ENCODE assay signal across 16 cellular contexts in the genomic region with DNA sequence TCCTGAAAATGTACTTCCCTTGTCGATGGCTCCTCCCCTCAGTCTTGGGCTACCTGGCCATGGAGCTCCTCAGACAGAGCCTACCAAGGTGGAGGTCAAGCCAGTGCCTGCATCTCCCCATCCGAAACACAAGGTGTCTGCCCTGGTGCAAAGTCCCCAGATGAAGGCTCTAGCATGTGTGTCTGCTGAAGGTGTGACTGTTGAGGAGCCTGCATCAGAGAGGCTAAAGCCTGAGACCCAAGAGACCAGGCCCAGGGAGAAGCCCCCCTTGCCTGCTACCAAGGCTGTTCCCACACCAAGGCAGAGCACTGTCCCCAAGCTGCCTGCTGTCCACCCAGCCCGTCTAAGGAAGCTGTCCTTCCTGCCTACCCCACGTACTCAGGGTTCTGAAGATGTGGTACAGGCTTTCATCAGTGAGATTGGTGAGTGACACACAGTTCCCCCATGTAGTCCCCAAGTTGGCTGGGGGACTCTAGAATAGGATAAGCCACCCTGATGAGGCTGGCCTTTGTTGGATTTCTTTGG. TPM values are rescaled to one million over a fixed set of nuclear protein-coding genes. Genes with fewer than 3 reads are reported as not detected.
DNase-seq lines count a peak whose midpoint lies in the region; ATAC-seq and TF ChIP-seq lines count a peak whose summit lies in the region.
"Had no signal": no experiment of that assay in that cellular context is flagged by ENCODE, and none has a peak within 500 bp of the region (broad histone marks: within the 10 kb centered on the region; RNA-seq: fewer than 3 reads in every experiment).

No MANE protein-coding gene starts in this region.

- intact Hi-C loops in MCF 10A (cut with micrococcal nuclease) = no loop called here

- H3K4me3 ChIP-seq in H7 (ENCODE audit: insufficient read depth, low read depth, low read length) = no peak overlapping the region
- H3K4me3 ChIP-seq: A549 had no signal

- ATAC-seq in activated naive CD4-positive, alpha-beta T cell treated with anti-CD3 and anti-CD28 coated beads, Interleukin-2, amount 50 U/mL, for 72 hours = peak in 1 of 2 donors; percentile 6
- ATAC-seq in activated T-helper 17 cell treated with anti-CD3 and anti-CD28 coated beads, Interleukin-2, amount 50 U/mL, for 72 hours (replicated peaks) = no peak
- no peak for ATAC-seq in stimulated activated naive B cell treated with anti-CD40 and anti-IgM and Interleukin-4, amounts not matched to agents 10 μg/mL and 1 μg/mL and 100 μg/mL, for 72 hours (replicated peaks)
- no peak for ATAC-seq in HG02759 (IDR thresholded peaks at IDR 0.05; ENCODE audit: unreplicated experiment)
- ATAC-seq: A549 had no signal

- DNase-seq in activated naive CD4-positive, alpha-beta T cell treated with anti-CD3 and anti-CD28 coated beads, Interleukin-2, amount 50 U/mL, for 72 hours (ENCODE audit: low spot score in 2 of 2) = no peak
- no peak for DNase-seq in activated naive CD4-positive, alpha-beta T cell treated with Interleukin-2 at 50 U/mL for 16 hours
- DNase-seq in H7 = peak; percentile 18
- DNase-seq in stimulated activated naive B cell treated with anti-CD40 and anti-IgM and Interleukin-4, amounts not matched to agents 10 μg/mL and 1 μg/mL and 100 μg/mL, for 72 hours = no peak
- no peak for DNase-seq in amniotic stem cell (lab: John Stamatoyannopoulos, UW)
- DNase-seq in MCF 10A (ENCODE audit: unreplicated experiment) = no peak
- DNase-seq: CD4-positive, alpha-beta T cell; NCI-H1048; NCI-H1436 treated with DMSO at 0.1 percent for 48 hours; NCI-H2029; NCI-H345; NCI-H524 treated with DMSO at 0.1 percent for 48 hours; RPMI8226 had no signal

- no peak overlapping the region for H3K4me3 Mint-ChIP-seq in activated T-helper 17 cell treated with anti-CD3 and anti-CD28 coated beads, Interleukin-2, amount 50 U/mL, for 72 hours
- no peak overlapping the region for H3K4me3 Mint-ChIP-seq in stimulated activated naive B cell treated with anti-CD40 and anti-IgM and Interleukin-4, amounts not matched to agents 10 μg/mL and 1 μg/mL and 100 μg/mL, for 72 hours
- no peak overlapping the region for H3K4me3 Mint-ChIP-seq in MCF 10A (ENCODE audit: unreplicated experiment)
- H3K4me3 Mint-ChIP-seq: CD4-positive, alpha-beta T cell had no signal

- no peak for TF ChIP-seq CTCF in MCF 10A (IDR thresholded peaks at IDR 0.05; ENCODE audit: unreplicated experiment)

- H3K27ac Mint-ChIP-seq in activated naive CD4-positive, alpha-beta T cell treated with anti-CD3 and anti-CD28 coated beads, Interleukin-2, amount 50 U/mL, for 72 hours = peak overlapping the region; percentile 14 to 82
- peak overlapping the region; percentile 65 for H3K27ac Mint-ChIP-seq in activated T-helper 17 cell treated with anti-CD3 and anti-CD28 coated beads, Interleukin-2, amount 50 U/mL, for 72 hours
- peak overlapping the region; percentile 62 for H3K27ac Mint-ChIP-seq in stimulated activated naive B cell treated with anti-CD40 and anti-IgM and Interleukin-4, amounts not matched to agents 10 μg/mL and 1 μg/mL and 100 μg/mL, for 72 hours
- no peak overlapping the region for H3K27ac Mint-ChIP-seq in MCF 10A (ENCODE audit: low read depth, unreplicated experiment)
- H3K27ac Mint-ChIP-seq: CD4-positive, alpha-beta T cell had no signal

- peaks cover 71% of the 10 kb centered on the region for H3K36me3 ChIP-seq in H7 (replicated peaks; ENCODE audit: control insufficient read depth, insufficient read depth, low read length)

- H3K9me3 Mint-ChIP-seq in activated naive CD4-positive, alpha-beta T cell treated with anti-CD3 and anti-CD28 coated beads, Interleukin-2, amount 50 U/mL, for 72 hours = no peaks in the 10 kb centered on the region
- no peaks in the 10 kb centered on the region for H3K9me3 Mint-ChIP-seq in activated T-helper 17 cell treated with anti-CD3 and anti-CD28 coated beads, Interleukin-2, amount 50 U/mL, for 72 hours
- H3K9me3 Mint-ChIP-seq in stimulated activated naive B cell treated with anti-CD40 and anti-IgM and Interleukin-4, amounts not matched to agents 10 μg/mL and 1 μg/mL and 100 μg/mL, for 72 hours = no peaks in the 10 kb centered on the region
- no peaks in the 10 kb centered on the region for H3K9me3 Mint-ChIP-seq in MCF 10A (ENCODE audit: unreplicated experiment)
- H3K9me3 Mint-ChIP-seq: CD4-positive, alpha-beta T cell had no signal

- no peaks in the 10 kb centered on the region for H3K27me3 ChIP-seq in H7 (ENCODE audit: control insufficient read depth, insufficient read depth, low read length)

- H3K36me3 Mint-ChIP-seq in activated naive CD4-positive, alpha-beta T cell treated with anti-CD3 and anti-CD28 coated beads, Interleukin-2, amount 50 U/mL, for 72 hours = peaks cover 22 to 34% of the 10 kb centered on the region in 2 donors
- peaks cover 98% of the 10 kb centered on the region for H3K36me3 Mint-ChIP-seq in activated T-helper 17 cell treated with anti-CD3 and anti-CD28 coated beads, Interleukin-2, amount 50 U/mL, for 72 hours (ENCODE audit: low read depth)
- H3K36me3 Mint-ChIP-seq in stimulated activated naive B cell treated with anti-CD40 and anti-IgM and Interleukin-4, amounts not matched to agents 10 μg/mL and 1 μg/mL and 100 μg/mL, for 72 hours = peaks cover 58 to 73% of the 10 kb centered on the region in 2 donors
- H3K36me3 Mint-ChIP-seq in MCF 10A (ENCODE audit: insufficient read depth, unreplicated experiment) = peaks cover 75% of the 10 kb centered on the region

- no TSS peak for BruUV-seq in MCF 10A (replicated peaks; lab: Mats Ljungman, UMichigan)

- no peaks in the 10 kb centered on the region for H3K27me3 Mint-ChIP-seq in activated T-helper 17 cell treated with anti-CD3 and anti-CD28 coated beads, Interleukin-2, amount 50 U/mL, for 72 hours
- H3K27me3 Mint-ChIP-seq in stimulated activated naive B cell treated with anti-CD40 and anti-IgM and Interleukin-4, amounts not matched to agents 10 μg/mL and 1 μg/mL and 100 μg/mL, for 72 hours = no peaks in the 10 kb centered on the region
- no peaks in the 10 kb centered on the region for H3K27me3 Mint-ChIP-seq in MCF 10A (ENCODE audit: insufficient read depth, unreplicated experiment)
- H3K27me3 Mint-ChIP-seq: CD4-positive, alpha-beta T cell had no signal

- peaks cover 5% of the 10 kb centered on the region for H3K4me1 Mint-ChIP-seq in activated T-helper 17 cell treated with anti-CD3 and anti-CD28 coated beads, Interleukin-2, amount 50 U/mL, for 72 hours
- H3K4me1 Mint-ChIP-seq in stimulated activated naive B cell treated with anti-CD40 and anti-IgM and Interleukin-4, amounts not matched to agents 10 μg/mL and 1 μg/mL and 100 μg/mL, for 72 hours = peaks cover 21 to 33% of the 10 kb centered on the region in 2 donors
- peaks cover 11% of the 10 kb centered on the region for H3K4me1 Mint-ChIP-seq in MCF 10A (ENCODE audit: insufficient read depth, unreplicated experiment)

- POLR2A ChIA-PET in MCF 10A (lab: Yijun Ruan, JAX) = interaction anchor here (0.7 to 1.0 kb wide), 2 partner anchors 11 to 282 kb away, joined by 3 read pairs; a partner anchor contains a TSS

- CTCF ChIA-PET in MCF 10A (lab: Yijun Ruan, JAX) = interaction anchor here (0.6 kb wide), 1 partner anchor 263 kb away, joined by 3 read pairs; no protein-coding TSS in a partner anchor

RNA-seq across cellular contexts. Expression of a gene that starts 8.8 kb away (rescaled TPM):
- 10 to 100 TPM; 54.2 to 59.1 TPM for total RNA-seq in activated naive CD4-positive, alpha-beta T cell treated with anti-CD3 and anti-CD28 coated beads, Interleukin-2, amount 50 U/mL, for 72 hours
- total RNA-seq in H7 (2014; rRNA removed; shearing (Covaris generic)) = 40.0 and 44.3 TPM in 2 replicates
- total RNA-seq in activated T-helper 17 cell treated with anti-CD3 and anti-CD28 coated beads, Interleukin-2, amount 50 U/mL, for 72 hours = 10 to 100 TPM; 34.5 to 71.3 TPM
- total RNA-seq in MCF 10A (2022) = 50.4 and 68.2 TPM in 2 replicates

RNA-seq across cellular contexts. Expression of a gene that starts 10.5 kb away (rescaled TPM):
- 100 to 1,000 TPM; 101 to 147 TPM for total RNA-seq in activated naive CD4-positive, alpha-beta T cell treated with anti-CD3 and anti-CD28 coated beads, Interleukin-2, amount 50 U/mL, for 72 hours
- 83.6 and 87.1 TPM in 2 replicates for total RNA-seq in H7 (2014; rRNA removed; shearing (Covaris generic))
- total RNA-seq in activated T-helper 17 cell treated with anti-CD3 and anti-CD28 coated beads, Interleukin-2, amount 50 U/mL, for 72 hours = 100 to 1,000 TPM in 1 of 2 donors, 10 to 100 TPM in 1; 76.9 to 168 TPM
- total RNA-seq in MCF 10A (2022) = 122 and 168 TPM in 2 replicates

RNA-seq across cellular contexts. Expression of a gene that starts 21.5 kb away (rescaled TPM):
- total RNA-seq in activated naive CD4-positive, alpha-beta T cell treated with anti-CD3 and anti-CD28 coated beads, Interleukin-2, amount 50 U/mL, for 72 hours = 10 to 100 TPM; 68.7 to 94.9 TPM
- total RNA-seq in H7 (2014; rRNA removed; shearing (Covaris generic)) = 85.5 and 87.2 TPM in 2 replicates
- 10 to 100 TPM; 93.6 to 99.1 TPM for total RNA-seq in activated T-helper 17 cell treated with anti-CD3 and anti-CD28 coated beads, Interleukin-2, amount 50 U/mL, for 72 hours
- 28.9 and 31.7 TPM in 2 replicates for total RNA-seq in MCF 10A (2022)
